8 cellular contexts compared by ENCODE assay signal in the genomic region with DNA sequence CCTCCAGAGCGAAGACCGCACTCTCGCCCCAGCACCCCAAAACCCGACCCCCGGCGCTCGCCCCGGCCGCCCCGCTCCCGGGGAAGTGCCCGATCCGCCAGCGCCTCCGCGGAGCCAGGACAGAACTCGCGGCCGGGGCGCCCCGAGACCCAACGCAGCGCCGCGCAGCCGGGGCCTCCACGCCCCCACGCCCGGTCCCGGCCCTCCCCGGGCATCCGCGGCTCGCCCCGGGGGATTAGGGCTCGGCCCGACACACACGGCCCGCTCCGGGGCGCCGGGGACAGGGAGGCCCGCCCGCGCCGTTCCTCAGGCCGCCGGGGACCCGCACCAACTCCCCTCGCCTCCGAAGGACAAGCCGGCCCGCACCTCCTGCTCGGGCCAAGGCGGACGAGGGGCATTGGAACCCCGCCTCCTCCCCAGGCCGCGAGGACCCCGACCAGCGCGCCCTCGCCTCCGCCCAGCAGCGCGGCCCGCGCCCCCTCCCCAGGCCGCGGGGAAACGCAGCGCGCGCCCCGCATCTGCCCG. TPM values are rescaled to one million over a fixed set of nuclear protein-coding genes. Genes with fewer than 3 reads are reported as not detected.
DNase-seq lines count a peak whose midpoint lies in the region; ATAC-seq and TF ChIP-seq lines count a peak whose summit lies in the region.

No MANE protein-coding gene starts in this region.

- POLR2A ChIA-PET in RWPE1 (lab: Yijun Ruan, JAX; ENCODE audit: low non-redundant PET), result interaction anchor here (0.5 kb wide), 1 partner anchor 366 kb away, joined by 3 read pairs; no protein-coding TSS in a partner anchor

- H3K36me3 ChIP-seq in liver (ENCODE audit: control insufficient read depth in 4 of 4, insufficient read depth in 3 of 4, low read depth in 1 of 4, low read length in 3 of 4) (no peaks in the 10 kb centered on the region), subcutaneous abdominal adipose tissue (ENCODE audit: control insufficient read depth in 5 of 5, insufficient read depth in 5 of 5, low read length in 5 of 5) (no peaks in the 10 kb centered on the region)

- H3K9me3 Mint-ChIP-seq in chondrocyte (ENCODE audit: low read depth), result no peaks in the 10 kb centered on the region

- H3K9ac ChIP-seq in liver (ENCODE audit: low read depth in 1 of 2, low read length in 2 of 2) (peak overlapping the region; percentile 84 to 87), subcutaneous abdominal adipose tissue (ENCODE audit: low read length in 5 of 5) (peak overlapping the region; percentile 52 to 86 (median 84))

- no peaks in the 10 kb centered on the region for H3K27me3 Mint-ChIP-seq in chondrocyte (ENCODE audit: low read depth)

- no peaks in the 10 kb centered on the region for H3K27me3 ChIP-seq in liver (ENCODE audit: control insufficient read depth in 4 of 4, insufficient read depth in 4 of 4, low read length in 3 of 4)
- no peaks in the 10 kb centered on the region for H3K27me3 ChIP-seq in subcutaneous abdominal adipose tissue (ENCODE audit: control insufficient read depth in 5 of 5, insufficient read depth in 4 of 5, low read length in 5 of 5)

- TF ChIP-seq CTCF in RWPE1 (conservative IDR thresholded peaks at IDR 0.05; ENCODE audit: low read depth), result no peak
- no peak for TF ChIP-seq CTCF in chondrocyte (IDR thresholded peaks at IDR 0.05)
- TF ChIP-seq CTCF in liver (IDR thresholded peaks at IDR 0.05; ENCODE audit: low read depth, low read length, missing input control), result no peak

- WGBS in liver, result under 1% methylated on average over 76 of the region's 76 CpGs

- no peak for TF ChIP-seq RAD21 in liver (IDR thresholded peaks at IDR 0.05)

- H3K27ac ChIP-seq in RWPE1 (peak overlapping the region; percentile 71), liver (ENCODE audit: low read depth in 1 of 2, low read length in 2 of 2) (peak overlapping the region; percentile 90 to 91), subcutaneous abdominal adipose tissue (ENCODE audit: low read depth, low read length) (peak overlapping the region; percentile 65)

- H3K4me1 ChIP-seq in liver (ENCODE audit: control insufficient read depth in 4 of 4, insufficient read depth in 4 of 4, low read length in 3 of 4) (peaks cover 2 to 21% (median 17%) of the 10 kb centered on the region in 4 donors), subcutaneous abdominal adipose tissue (ENCODE audit: control insufficient read depth in 5 of 5, insufficient read depth in 5 of 5, low read length in 5 of 5) (peaks cover 2 to 43% (median 27%) of the 10 kb centered on the region in 5 donors)

- peak overlapping the region; percentile 91 for H3K27ac Mint-ChIP-seq in chondrocyte (ENCODE audit: unreplicated experiment)

- peaks cover 54% of the 10 kb centered on the region for H3K4me1 Mint-ChIP-seq in chondrocyte (ENCODE audit: low read depth)

- peak overlapping the region; percentile 58 to 95 (median 71) for H3K4me3 ChIP-seq in liver (ENCODE audit: low read depth in 1 of 3, low read length in 3 of 3)
- peak overlapping the region; percentile 84 to 93 (median 87) for H3K4me3 ChIP-seq in subcutaneous abdominal adipose tissue (ENCODE audit: low read depth in 1 of 5, low read length in 5 of 5)

- no peaks in the 10 kb centered on the region for H3K36me3 Mint-ChIP-seq in chondrocyte (ENCODE audit: low read depth)

- peak; percentile 56 for DNase-seq in NCI-H748 (lab: John Stamatoyannopoulos, UW; ENCODE audit: unreplicated experiment)
- no peak for DNase-seq in NCI-H748 treated with DMSO at 0.1 percent for 48 hours (lab: John Stamatoyannopoulos, UW)
- peak; percentile 52 for DNase-seq in RWPE1 (ENCODE audit: low spot score)
- no peak for DNase-seq in chondrocyte (ENCODE audit: low spot score)
- DNase-seq in effector CD8-positive, alpha-beta T cell (lab: John Stamatoyannopoulos, UW), result no peak

- CTCF ChIA-PET in RWPE1 (lab: Yijun Ruan, JAX), result interaction anchor here (0.6 to 2.7 kb wide), 4 partner anchors 87 to 157 kb away, joined by 3 to 11 read pairs (median 4); no protein-coding TSS in a partner anchor

- H3K9me3 ChIP-seq in liver (ENCODE audit: control insufficient read depth in 4 of 4, low read length in 3 of 4) (no peaks in the 10 kb centered on the region), subcutaneous abdominal adipose tissue (ENCODE audit: control insufficient read depth in 5 of 5, low read length in 5 of 5) (no peaks in the 10 kb centered on the region)

- H3K4me3 Mint-ChIP-seq in chondrocyte (ENCODE audit: unreplicated experiment), result peak overlapping the region; percentile 89

- ATAC-seq in GM18519 (IDR thresholded peaks at IDR 0.05; ENCODE audit: low FRiP score, unreplicated experiment), result no peak

TF ChIP-seq in liver, 16 proteins besides CTCF, POLR2A, EP300 and RAD21:
- TF ChIP-seq EGR1 (IDR thresholded peaks at IDR 0.05; ENCODE audit: low read depth in 2 of 2), result no peak
- no peak for TF ChIP-seq SP1 (IDR thresholded peaks at IDR 0.05)
- no peak for TF ChIP-seq YY1 (IDR thresholded peaks at IDR 0.05)
- TF ChIP-seq RXRA (IDR thresholded peaks at IDR 0.05), result no peak
- TF ChIP-seq, protein P1, sequence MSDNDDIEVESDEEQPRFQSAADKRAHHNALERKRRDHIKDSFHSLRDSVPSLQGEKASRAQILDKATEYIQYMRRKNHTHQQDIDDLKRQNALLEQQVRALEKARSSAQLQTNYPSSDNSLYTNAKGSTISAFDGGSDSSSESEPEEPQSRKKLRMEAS (IDR thresholded peaks at IDR 0.05), result no peak
- TF ChIP-seq HNF4G (IDR thresholded peaks at IDR 0.05), result no peak
- TF ChIP-seq HNF4A (conservative IDR thresholded peaks at IDR 0.05), result no peak
- no peak for TF ChIP-seq NR2F2 (IDR thresholded peaks at IDR 0.05)
- no peak for TF ChIP-seq TAF1 (conservative IDR thresholded peaks at IDR 0.05)

RNA-seq across cellular contexts. Expression of gene FNBP1, which starts 0.5 kb away (rescaled TPM):
- 49.4 to 61.2 TPM (median 58.7 TPM) in 3 replicates for total RNA-seq in chondrocyte
- 10 to 100 TPM; 15.0 to 15.6 TPM for total RNA-seq in liver
- 1 to 10 TPM; 6.6 to 9.7 TPM for polyA plus RNA-seq in liver

RNA-seq across cellular contexts. Expression of gene GPR107, which starts 11.2 kb away (rescaled TPM):
- 67.0 to 74.6 TPM (median 70.7 TPM) in 3 replicates for total RNA-seq in chondrocyte
- 10 to 100 TPM; 11.1 to 17.2 TPM for total RNA-seq in liver
- 10 to 100 TPM in 1 of 2 donors, 1 to 10 TPM in 1; 3.8 to 11.6 TPM for polyA plus RNA-seq in liver

Comparison
In these comparisons a context has a peak if more than half of its experiments do, and no peak if none do; other contexts are left out.
1. DNase-seq: peak in NCI-H748 (single experiment) and RWPE1 (single experiment); none in NCI-H748 treated with DMSO at 0.1 percent for 48 hours (single experiment), chondrocyte (single experiment) and effector CD8-positive, alpha-beta T cell (single experiment).
2. Peak in every context shown above with its lines, with median percentiles within 50 percentile points of each other: H3K27ac ChIP-seq.